In genomic region chr7:152437157-152437575, GRCh38 we compare ENCODE assay signal across 8 cellular contexts. TPM values are rescaled to one million over a fixed set of nuclear protein-coding genes. Genes with fewer than 3 reads are reported as not detected.
A peak's percentile ranks its signal among the peaks of the same experiment; 100 is the strongest.
DNase-seq lines count a peak whose midpoint lies in the region; ATAC-seq and TF ChIP-seq lines count a peak whose summit lies in the region.
"Not testable (repeated sequence)": the region's sequence is repeated elsewhere in the genome, so short reads cannot be mapped to it uniquely, and the experiment has no call there.

No MANE protein-coding gene starts in this region.

- not testable (repeated sequence) for TF ChIP-seq POLR2A in IMR-90 (IDR thresholded peaks at IDR 0.05; ENCODE audit: low read depth, low read length)

- H3K36me3 ChIP-seq in IMR-90 (ENCODE audit: control insufficient read depth, insufficient read depth, low read length); SK-N-SH (replicated peaks in 1 of 2; ENCODE audit: control insufficient read depth in 1 of 2, insufficient read depth in 2 of 2, low read length in 1 of 2); adipocyte (ENCODE audit: control insufficient read depth, insufficient read depth, low read length, severe bottlenecking); endocrine pancreas (ENCODE audit: control insufficient read depth, insufficient read depth, low read length); neuron (ENCODE audit: insufficient read depth, low read length): not testable (repeated sequence)

- peak overlapping the region; percentile 75; the same call in 1 of the 2 replicates for H3K23ac ChIP-seq in IMR-90 (ENCODE audit: low read depth, low read length)

- not testable (repeated sequence) for H2BK15ac ChIP-seq in IMR-90 (ENCODE audit: low read depth, low read length)

- not testable (repeated sequence) for ATAC-seq in IMR-90 (ENCODE audit: low read depth)

- not testable (repeated sequence) for H3K4ac ChIP-seq in IMR-90 (ENCODE audit: low read depth, low read length)

- H3K27me3 ChIP-seq in IMR-90 (ENCODE audit: control insufficient read depth, insufficient read depth, low read length); SK-N-SH (ENCODE audit: insufficient read depth); adipocyte (replicated peaks; ENCODE audit: control insufficient read depth, insufficient read depth, low read length); endocrine pancreas (ENCODE audit: control insufficient read depth, insufficient read depth, low read length); neuron (ENCODE audit: insufficient read depth, low read length): not testable (repeated sequence)

- H3K9me1 ChIP-seq in IMR-90 (ENCODE audit: insufficient read depth, low read length), result not testable (repeated sequence)

- not testable (repeated sequence) for H2AK9ac ChIP-seq in IMR-90 (replicated peaks; ENCODE audit: low read depth, low read length, poor library complexity)

- not testable (repeated sequence) for TF ChIP-seq CTCF in C4-2B (conservative IDR thresholded peaks at IDR 0.05); IMR-90 (conservative IDR thresholded peaks at IDR 0.05; ENCODE audit: low read depth, low read length); SK-N-SH (IDR thresholded peaks at IDR 0.05)

- not testable (repeated sequence) for H2BK20ac ChIP-seq in IMR-90 (ENCODE audit: low read depth, low read length)

- not testable (repeated sequence) for H3K36me3 Mint-ChIP-seq in immature natural killer cell

- not testable (repeated sequence) for H3K4me1 ChIP-seq in IMR-90 (ENCODE audit: control insufficient read depth, insufficient read depth, low read length); neuron (ENCODE audit: insufficient read depth, low read length)
- H3K4me1 ChIP-seq in SK-N-SH (ENCODE audit: control insufficient read depth in 1 of 2, insufficient read depth in 2 of 2, low read depth in 1 of 2, low read length in 1 of 2) (peaks cover 8 to 11% of the 10 kb centered on the region in 2 experiments), adipocyte (ENCODE audit: control insufficient read depth, insufficient read depth, low read length) (peaks cover 16% of the 10 kb centered on the region), endocrine pancreas (ENCODE audit: control insufficient read depth, insufficient read depth, low read length) (peaks cover 13% of the 10 kb centered on the region)

- not testable (repeated sequence) for H3K9me3 Mint-ChIP-seq in immature natural killer cell

- not testable (repeated sequence) for H2AFZ ChIP-seq in IMR-90 (replicated peaks; ENCODE audit: low read length, poor library complexity)
- H2AFZ ChIP-seq in SK-N-SH (ENCODE audit: low read depth), result peak overlapping the region; percentile 99
- H2AFZ ChIP-seq in neuron (ENCODE audit: low read depth, low read length), result peak overlapping the region; percentile 67

- peak overlapping the region; percentile 55 for H2BK5ac ChIP-seq in IMR-90 (ENCODE audit: low read depth, low read length, poor library complexity, severe bottlenecking)

- peak overlapping the region; percentile 88 to 96 (median 93) for H3K27ac Mint-ChIP-seq in immature natural killer cell

- not testable (repeated sequence) for H3K14ac ChIP-seq in IMR-90 (replicated peaks; ENCODE audit: low read depth, low read length)

- H3K9me2 ChIP-seq in SK-N-SH, result not testable (repeated sequence)

- CTCF ChIA-PET in IMR-90 (lab: Yijun Ruan, JAX), result not testable (repeated sequence)
- CTCF ChIA-PET in SK-N-SH (lab: Yijun Ruan, JAX), result interaction anchor here (0.7 to 1.8 kb wide), 3 partner anchors 13 to 270 kb away, joined by 3 to 4 read pairs (median 3); no protein-coding TSS in a partner anchor

- H2BK120ac ChIP-seq in IMR-90 (ENCODE audit: low read depth, low read length), result not testable (repeated sequence)

- dilution Hi-C loops in IMR-90 (cut with HindIII; ENCODE audit: low sequenced_read_pairs, unreplicated experiment), result not testable (repeated sequence)

- H3K4me2 ChIP-seq in IMR-90 (ENCODE audit: low read depth, low read length), result peak overlapping the region; percentile 53; the same call in 1 of the 2 replicates
- H3K4me2 ChIP-seq in SK-N-SH, result peak overlapping the region; percentile 82

- not testable (repeated sequence) for DNase-seq in IMR-90; SK-N-SH; immature natural killer cell; substantia nigra (lab: John Stamatoyannopoulos, UW)
- peak; percentile 36 for DNase-seq in adipocyte (ENCODE audit: low read depth)

- WGBS in IMR-90 (ENCODE audit: extremely low coverage in 2 of 2, insufficient read length in 1 of 2), 2 experiments, result no CpG with 5 or more reads among the region's 7 CpGs
- 55% methylated on average over 7 of the region's 7 CpGs for whole genome bisulfite sequencing in SK-N-SH (ENCODE audit: low lambda C conversion rate)

- H3K27ac ChIP-seq in C4-2B (peak overlapping the region; percentile 88), SK-N-SH (ENCODE audit: low read depth in 2 of 2, low read length in 1 of 2) (peak overlapping the region; percentile 57 to 87), substantia nigra (ENCODE audit: low read depth, low read length, poor library complexity, severe bottlenecking) (peak overlapping the region; percentile 67)
- H3K27ac ChIP-seq in IMR-90 (ENCODE audit: insufficient read depth, low read length), result not testable (repeated sequence)

- BruUV-seq in IMR-90 (replicated peaks; lab: Mats Ljungman, UMichigan), result not testable (repeated sequence)

- H3K79me1 ChIP-seq in IMR-90 (ENCODE audit: low read depth in 1 of 2, low read length in 2 of 2), result not testable (repeated sequence)

- H3K4me3 Mint-ChIP-seq in immature natural killer cell, result peak overlapping the region; percentile 84 to 91 (median 87)

- intact Hi-C loops in IMR-90 (cut with micrococcal nuclease), result loop anchor here (10.0 kb wide), 2 partner anchors 232 to 238 kb away; partner anchors contain the start of gene XRCC2

- H3K9me3 ChIP-seq in IMR-90 (ENCODE audit: control insufficient read depth, insufficient read depth, low read length); SK-N-SH; adipocyte (ENCODE audit: control insufficient read depth, low read length); endocrine pancreas (ENCODE audit: control insufficient read depth, low read length); neuron (ENCODE audit: low read length): not testable (repeated sequence)

- peaks cover 34% of the 10 kb centered on the region for H3K79me2 ChIP-seq in SK-N-SH (ENCODE audit: insufficient read depth)

- peaks cover 28 to 35% of the 10 kb centered on the region in 2 donors for H3K4me1 Mint-ChIP-seq in immature natural killer cell

- not testable (repeated sequence) for H3K18ac ChIP-seq in IMR-90 (ENCODE audit: low read depth, low read length)

- in situ Hi-C loops in IMR-90 (cut with MboI; ENCODE audit: low sequenced_read_pairs), result not testable (repeated sequence)

- POLR2A ChIA-PET in IMR-90 (lab: Charles Lee; ENCODE audit: unreplicated experiment), result not testable (repeated sequence)
- POLR2A ChIA-PET in SK-N-SH (lab: Yijun Ruan, JAX), result interaction anchor here (1.0 kb wide), 1 partner anchor 26 kb away, joined by 3 read pairs; no protein-coding TSS in a partner anchor

- TF ChIP-seq RAD21 in IMR-90 (IDR thresholded peaks at IDR 0.05; ENCODE audit: low read length); SK-N-SH (IDR thresholded peaks at IDR 0.05; ENCODE audit: low read length): not testable (repeated sequence)

- peaks cover 19% of the 10 kb centered on the region for H4K20me1 ChIP-seq in IMR-90 (ENCODE audit: insufficient read depth, low read length)
- peaks cover 29% of the 10 kb centered on the region for H4K20me1 ChIP-seq in SK-N-SH (ENCODE audit: insufficient read depth)

- not testable (repeated sequence) for H4K91ac ChIP-seq in IMR-90 (ENCODE audit: insufficient read depth, low read depth, low read length)

- H3F3A ChIP-seq in SK-N-SH (replicated peaks; ENCODE audit: insufficient read depth), result peaks cover 18% of the 10 kb centered on the region

- TF ChIP-seq EP300 in SK-N-SH (IDR thresholded peaks at IDR 0.05; ENCODE audit: borderline replicate concordance in 1 of 2, low read depth in 1 of 2, low read length in 1 of 2), result not testable (repeated sequence)

- H2AK5ac ChIP-seq in IMR-90 (ENCODE audit: low read depth, low read length), result not testable (repeated sequence)

- H3K4me3 ChIP-seq in IMR-90 (ENCODE audit: insufficient read depth, low read depth, low read length) (peak overlapping the region; percentile 69), SK-N-SH (ENCODE audit: low read depth in 2 of 2, low read length in 1 of 2) (peak overlapping the region; percentile 69 to 89), adipocyte (ENCODE audit: low read length) (peak overlapping the region; percentile 84), endocrine pancreas (ENCODE audit: control insufficient read depth, insufficient read depth, low read length) (peak overlapping the region; percentile 83), neuron (ENCODE audit: low read length) (peak overlapping the region; percentile 44)

- H4K8ac ChIP-seq in IMR-90 (ENCODE audit: low read depth in 2 of 2, low read length in 2 of 2), result 0 out of 4 replicates have a peak overlapping the region, but pooled peaks of 1 of the 2 experiments have one; percentile 54

- not testable (repeated sequence) for H3K56ac ChIP-seq in IMR-90 (ENCODE audit: extremely low read depth, insufficient read depth, low read length)

- peak overlapping the region; percentile 83; the same call in 1 of the 2 replicates for H3K9ac ChIP-seq in IMR-90 (ENCODE audit: low read depth, low read length)
- H3K9ac ChIP-seq in SK-N-SH, result peak overlapping the region; percentile 69
- H3K9ac ChIP-seq in adipocyte (ENCODE audit: low read length), result peak overlapping the region; percentile 84
- not testable (repeated sequence) for H3K9ac ChIP-seq in endocrine pancreas (ENCODE audit: control insufficient read depth, insufficient read depth, low read length)

- H4K5ac ChIP-seq in IMR-90 (ENCODE audit: low read depth, low read length), result not testable (repeated sequence)

- H3K27me3 Mint-ChIP-seq in immature natural killer cell (ENCODE audit: low read depth in 3 of 3), result peaks cover 23 to 30% (median 24%) of the 10 kb centered on the region in 3 donors

RNA-seq across cellular contexts. Expression of gene KMT2C, which starts 1.4 kb away (rescaled TPM):
- total RNA-seq in IMR-90 (2012; rRNA removed), result 23.3 and 24.4 TPM in 2 replicates
- polyA plus RNA-seq in IMR-90 (2012; rRNA removed) (7.3 and 8.0 TPM in 2 replicates), SK-N-SH (2012; rRNA removed) (8.0 and 9.7 TPM in 2 replicates), immature natural killer cell (10 to 100 TPM in 1 of 3 donors, 1 to 10 TPM in 2; 5.3 to 24.6 (median 5.6) TPM)
- polyA plus RNA-seq in IMR-90 (2012; cell fraction: cytosol; rRNA removed), result 2.7 and 3.6 TPM in 2 replicates
- 6.6 and 24.9 TPM in 2 replicates for polyA plus RNA-seq in IMR-90 (2012; cell fraction: nucleus; rRNA removed; ENCODE audit: low replicate concordance)
- polyA plus RNA-seq in SK-N-SH (2012; cell fraction: cytosol; rRNA removed), result 7.1 and 8.4 TPM in 2 replicates
- 14.7 and 25.2 TPM in 2 replicates for polyA plus RNA-seq in SK-N-SH (2012; cell fraction: nucleus; rRNA removed)
